In the genomic region with DNA sequence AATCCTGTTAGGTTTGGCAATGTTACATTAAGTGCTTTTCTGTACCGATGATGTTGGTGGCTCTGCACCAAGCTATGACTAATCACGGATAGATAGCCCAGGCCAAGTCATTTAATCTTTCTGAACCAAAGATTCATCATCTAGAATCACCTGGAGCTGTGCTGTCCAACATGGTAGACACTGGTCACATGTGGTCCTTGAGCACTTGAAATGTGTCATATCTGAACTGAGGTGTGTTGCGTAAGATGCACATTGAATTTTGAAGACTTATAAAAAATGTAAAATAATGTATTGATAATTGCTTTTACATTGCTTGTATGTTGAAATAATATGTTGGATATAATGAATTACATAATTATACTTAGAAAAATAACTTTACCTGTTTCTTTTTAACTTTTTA, we compare ENCODE assay signal across 24 cellular contexts. TPM values are rescaled to one million over a fixed set of nuclear protein-coding genes. Genes with fewer than 3 reads are reported as not detected.
"Had no signal": no experiment of that assay in that cellular context is flagged by ENCODE, and none has a peak within 500 bp of the region (broad histone marks: within the 10 kb centered on the region; RNA-seq: fewer than 3 reads in every experiment).

No MANE protein-coding gene starts in this region.

- H3K27ac Mint-ChIP-seq: IgD-negative memory B cell had no signal

- DNase-seq: Karpas-422, KG1, MV-4-11, NCI-H1048, NCI-H1105, NCI-H1417, NCI-H1436 treated with DMSO at 0.1 percent for 48 hours, NCI-H1694, NCI-H187 treated with DMSO at 0.1 percent for 48 hours, NCI-H2029 treated with DMSO at 0.1 percent for 48 hours, NCI-H2107, NCI-H226, NCI-H510A, NCI-H524 treated with DMSO at 0.1 percent for 48 hours, NCI-H69, NCI-H774, PC-3, SIG-M5 had no signal

- ATAC-seq: Panc1, PC-3, Right ventricle myocardium inferior had no signal

- H3K9me3 ChIP-seq: SJSA1 had no signal

- H3K4me1 Mint-ChIP-seq: IgD-negative memory B cell had no signal

- H3K4me3 Mint-ChIP-seq: IgD-negative memory B cell had no signal

- H3K4me3 ChIP-seq: SJSA1, SK-N-MC had no signal

- H3K27ac ChIP-seq: SJSA1, SK-N-MC had no signal

- H3K36me3 ChIP-seq: SJSA1 had no signal

- H3K36me3 Mint-ChIP-seq: IgD-negative memory B cell had no signal

- H3K4me1 ChIP-seq: SJSA1 had no signal

RNA-seq across cellular contexts. Expression of gene NXPH2, which starts 39.8 kb away (rescaled TPM):
- total RNA-seq: HT-29, PC-3, Right ventricle myocardium inferior had no signal
- polyA plus RNA-seq: IgD-negative memory B cell had no signal
